In the genomic region with DNA sequence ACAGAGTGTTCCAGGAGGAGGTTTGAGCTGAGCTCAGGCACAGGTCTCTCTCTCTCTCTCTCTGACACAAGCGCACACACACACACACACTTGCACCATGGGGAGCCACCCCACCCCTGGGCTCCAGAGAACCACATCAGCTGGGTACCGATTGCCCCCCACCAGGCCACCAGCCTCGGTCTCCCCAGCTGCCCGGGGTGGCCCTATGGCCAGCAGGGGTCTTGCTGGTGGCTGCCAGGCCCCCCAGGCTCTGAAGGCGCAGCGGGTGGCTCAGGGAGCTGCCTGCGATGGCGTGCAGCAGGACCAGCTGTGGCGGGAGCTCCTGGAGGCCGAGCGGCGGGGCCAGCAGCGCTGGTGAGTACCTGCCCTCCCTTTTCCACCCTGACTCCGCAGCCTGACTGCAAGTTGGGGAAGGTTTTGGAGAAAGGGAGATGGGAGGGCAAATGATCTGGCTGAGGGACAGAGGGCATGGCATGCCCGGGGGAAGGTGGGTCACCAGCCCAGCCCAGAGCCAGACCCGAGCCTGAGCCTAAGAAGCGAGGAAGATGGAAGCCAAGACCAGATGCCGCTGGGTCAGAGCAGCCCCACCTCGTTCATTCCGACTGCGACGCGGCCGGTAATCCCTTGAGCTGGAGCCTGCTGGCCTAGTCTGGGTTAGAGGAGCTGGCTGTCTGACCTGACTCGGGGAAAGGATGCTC, we compare ENCODE assay signal across 8 cellular contexts. TPM values are rescaled to one million over a fixed set of nuclear protein-coding genes. Genes with fewer than 3 reads are reported as not detected.
DNase-seq lines count a peak whose midpoint lies in the region; ATAC-seq, FAIRE-seq and TF ChIP-seq lines count a peak whose summit lies in the region.

No MANE protein-coding gene starts in this region.

- no peak for FAIRE-seq in pancreas (lab: Jason Lieb, UNC)

- no peaks in the 10 kb centered on the region for H3K9me3 ChIP-seq in DND-41 (ENCODE audit: insufficient read depth, low read length, severe bottlenecking)
- H3K9me3 ChIP-seq in Peyer's patch, result no peaks in the 10 kb centered on the region
- H3K9me3 ChIP-seq in fibroblast of lung (ENCODE audit: control insufficient read depth, insufficient read depth, low read depth, low read length), result no peaks in the 10 kb centered on the region
- no peaks in the 10 kb centered on the region for H3K9me3 ChIP-seq in pancreas

- H3K27me3 ChIP-seq in DND-41 (ENCODE audit: insufficient read depth, low read length, poor library complexity) (peaks cover 2% of the 10 kb centered on the region), Peyer's patch (no peaks in the 10 kb centered on the region), fibroblast of lung (ENCODE audit: control insufficient read depth, insufficient read depth, low read length) (no peaks in the 10 kb centered on the region), pancreas (no peaks in the 10 kb centered on the region)

- peak overlapping the region; percentile 64 for H3K27ac ChIP-seq in DND-41 (ENCODE audit: low read length)
- peak overlapping the region in 3 of 4 donors; percentile 9 to 63 (median 44) for H3K27ac ChIP-seq in Peyer's patch
- peak overlapping the region; percentile 66 for H3K27ac ChIP-seq in fibroblast of lung (ENCODE audit: insufficient read depth, low read length)
- H3K27ac ChIP-seq in pancreas, result no peak overlapping the region

- no peak for DNase-seq in DND-41
- no peak for DNase-seq in Peyer's patch
- DNase-seq in fibroblast of lung (ENCODE audit: low read depth in 2 of 2), result no peak
- DNase-seq in pancreas, result peak in 3 of 6 donors; percentile 50 to 82 (median 65)
- no peak for DNase-seq in NCI-H526 treated with DMSO at 0.1 percent for 48 hours (lab: John Stamatoyannopoulos, UW)
- DNase-seq in HCEC 1CT, result no peak

- H3K4me1 ChIP-seq in DND-41 (ENCODE audit: insufficient read depth, low read length) (peaks cover 39% of the 10 kb centered on the region), Peyer's patch (peaks cover 6 to 18% (median 9%) of the 10 kb centered on the region in 4 donors), fibroblast of lung (ENCODE audit: control insufficient read depth, extremely low read depth, insufficient read depth, low read length) (peaks cover 8% of the 10 kb centered on the region), pancreas (peaks cover 5 to 7% (median 6%) of the 10 kb centered on the region in 3 donors)

- peak overlapping the region; percentile 83 for H2AFZ ChIP-seq in DND-41 (ENCODE audit: low read depth, low read length)
- H2AFZ ChIP-seq in fibroblast of lung (ENCODE audit: low read length), result peak overlapping the region; percentile 77

- H3K4me3 ChIP-seq in DND-41 (ENCODE audit: low read depth in 1 of 2, low read length in 2 of 2), result peak overlapping the region in 1 of 2 experiments; percentile 57; a peak in 2 of 4 replicates
- H3K4me3 ChIP-seq in Peyer's patch, result peak overlapping the region; percentile 34 to 63 (median 58)
- peak overlapping the region; percentile 60 to 67 (median 64) for H3K4me3 ChIP-seq in fibroblast of lung (replicated peaks in 1 of 4; ENCODE audit: control extremely low read depth in 1 of 4, insufficient read depth in 1 of 4, low read depth in 3 of 4, low read length in 4 of 4)
- H3K4me3 ChIP-seq in pancreas, result peak overlapping the region; percentile 11 to 54 (median 28)

- no peaks in the 10 kb centered on the region for H3K36me3 ChIP-seq in DND-41 (ENCODE audit: insufficient read depth, low read length)
- no peaks in the 10 kb centered on the region for H3K36me3 ChIP-seq in Peyer's patch
- H3K36me3 ChIP-seq in fibroblast of lung (ENCODE audit: control insufficient read depth, insufficient read depth, low read length), result no peaks in the 10 kb centered on the region
- H3K36me3 ChIP-seq in pancreas, result no peaks in the 10 kb centered on the region

- TF ChIP-seq CTCF in DND-41 (IDR thresholded peaks at IDR 0.05; ENCODE audit: borderline replicate concordance, extremely low read depth, low read length, poor library complexity, severe bottlenecking), result no peak
- no peak for TF ChIP-seq CTCF in Peyer's patch (IDR thresholded peaks at IDR 0.05)
- no peak for TF ChIP-seq CTCF in fibroblast of lung (conservative IDR thresholded peaks at IDR 0.05 in 1 of 2, IDR thresholded peaks at IDR 0.05 in 1 of 2; ENCODE audit: low read depth in 1 of 2, low read length in 2 of 2)
- TF ChIP-seq CTCF in pancreas (IDR thresholded peaks at IDR 0.05), result no peak

- TF ChIP-seq POLR2A in Peyer's patch (IDR thresholded peaks at IDR 0.05), result no peak

- 17 to 19% methylated on average over 25 of the region's 25 CpGs for WGBS in pancreas, 2 donors

- peak overlapping the region; percentile 80 for H3K4me2 ChIP-seq in DND-41 (ENCODE audit: insufficient read depth, low read length)
- H3K4me2 ChIP-seq in fibroblast of lung (ENCODE audit: extremely low read depth, insufficient read depth, low read length), result peak overlapping the region; percentile 99

- H3K79me2 ChIP-seq in DND-41 (ENCODE audit: insufficient read depth, low read length) (no peaks in the 10 kb centered on the region), fibroblast of lung (ENCODE audit: control insufficient read depth, insufficient read depth, low read length) (no peaks in the 10 kb centered on the region)

- peak overlapping the region; percentile 51 for H3K9ac ChIP-seq in DND-41 (ENCODE audit: low read depth, low read length)
- peak overlapping the region; percentile 55 for H3K9ac ChIP-seq in fibroblast of lung (ENCODE audit: insufficient read depth, low read length)

- H4K20me1 ChIP-seq in DND-41 (ENCODE audit: insufficient read depth, low read length), result no peaks in the 10 kb centered on the region
- no peaks in the 10 kb centered on the region for H4K20me1 ChIP-seq in fibroblast of lung (ENCODE audit: control insufficient read depth, extremely low read depth, insufficient read depth, low read length)

- ATAC-seq in DND-41 (ENCODE audit: insufficient read depth, low read depth) (no peak), pancreas (peak in 2 of 4 donors; percentile 5 to 13), HG02610 (IDR thresholded peaks at IDR 0.05; ENCODE audit: unreplicated experiment) (no peak), GM21381 (IDR thresholded peaks at IDR 0.05; ENCODE audit: unreplicated experiment) (no peak)

- intact Hi-C loops in pancreas (cut with DNase I), result loop anchor here in 1 of 3 donors (10.0 kb wide), 2 partner anchors 91 to 281 kb away; no protein-coding TSS in a partner anchor

RNA-seq across cellular contexts. Expression of gene SLC66A3, which starts 21.9 kb away (rescaled TPM):
- total RNA-seq in Peyer's patch (10 to 100 TPM; 18.4 to 53.6 (median 31.8) TPM), fibroblast of lung (31.7 and 46.5 TPM in 2 replicates), pancreas (10 to 100 TPM; 13.7 to 26.5 (median 18.5) TPM)
- polyA plus RNA-seq in fibroblast of lung (33.3 and 39.8 TPM in 2 replicates), pancreas (10 to 100 TPM; 11.1 to 19.2 TPM)
- 20.9 and 22.9 TPM in 2 replicates for polyA plus RNA-seq in fibroblast of lung (2012)
- 32.5 and 63.8 TPM in 2 replicates for polyA minus RNA-seq in fibroblast of lung (ENCODE audit: low replicate concordance)

Comparison
In these comparisons a context has a peak if more than half of its experiments do, and no peak if none do; other contexts are left out.
1. H3K27ac ChIP-seq: peak in DND-41 (single experiment), Peyer's patch (3 of 4) and fibroblast of lung (single experiment); none in pancreas (0 of 4).